In the genomic region with DNA sequence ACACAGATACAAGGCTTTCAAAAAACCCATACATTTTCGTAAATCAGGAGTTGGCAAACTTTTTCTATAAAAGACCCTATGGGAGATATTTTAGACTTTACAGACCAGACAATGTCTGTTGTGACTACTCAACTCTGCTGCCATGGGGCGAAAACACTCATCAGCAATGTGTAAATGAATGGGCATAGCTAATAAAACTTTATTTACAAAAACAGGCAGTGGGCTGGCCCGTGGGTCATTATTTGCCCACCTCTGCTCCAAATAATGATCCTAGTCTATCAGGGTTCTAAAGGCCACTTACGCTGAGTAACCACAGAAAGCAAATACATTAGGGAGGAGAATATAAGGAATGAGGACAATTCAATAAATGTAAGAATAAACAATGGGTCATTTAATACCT, we compare ENCODE assay signal across 27 cellular contexts.
"Had no signal": no experiment of that assay in that cellular context is flagged by ENCODE, and none has a peak within 500 bp of the region (broad histone marks: within the 10 kb centered on the region; RNA-seq: fewer than 3 reads in every experiment).

No MANE protein-coding gene starts in this region.

- H3K4me3 ChIP-seq: colonic mucosa, esophagus squamous epithelium, gastrocnemius medialis, heart right ventricle, left lung, lower lobe of right lung, mucosa of descending colon had no signal

- H3K27me3 Mint-ChIP-seq: dendritic cell treated with granulocyte-macrophage colony-stimulating factor and Interleukin-4, amounts not matched to agents 40 ng/mL and 50 ng/mL, for 4 days; effector memory CD8-positive, alpha-beta T cell; naive B cell had no signal

- H3K27ac ChIP-seq: colonic mucosa, epithelial cell of prostate, esophagus squamous epithelium, gastrocnemius medialis, heart right ventricle, left lung, lower lobe of right lung had no signal

- FAIRE-seq: endometrium, islet of Langerhans, keratinocyte had no signal

- H3K4me3 Mint-ChIP-seq: dendritic cell treated with granulocyte-macrophage colony-stimulating factor and Interleukin-4, amounts not matched to agents 40 ng/mL and 50 ng/mL, for 4 days; effector memory CD8-positive, alpha-beta T cell; endodermal cell; mesothelial cell of epicardium; naive B cell had no signal

- DNase-seq: colonic mucosa; cortex of kidney; effector CD8-positive, alpha-beta T cell; effector memory CD8-positive, alpha-beta T cell; endodermal cell; esophagus squamous epithelium; foreskin fibroblast; foreskin melanocyte; gastrocnemius medialis; glutamatergic neuron; head of caudate nucleus; heart right ventricle; hippocampal formation; left cardiac atrium; left lung; left ventricle myocardium superior; lower lobe of right lung; mesenchymal stem cell; mucosa of descending colon; naive B cell had no signal

- H3K27ac Mint-ChIP-seq: dendritic cell treated with granulocyte-macrophage colony-stimulating factor and Interleukin-4, amounts not matched to agents 40 ng/mL and 50 ng/mL, for 4 days; effector memory CD8-positive, alpha-beta T cell; endodermal cell; mesothelial cell of epicardium; naive B cell had no signal

- H3K9me3 ChIP-seq: colonic mucosa, esophagus squamous epithelium, gastrocnemius medialis, heart right ventricle, left lung, lower lobe of right lung, mucosa of descending colon had no signal

- ATAC-seq: effector memory CD8-positive, alpha-beta T cell; esophagus mucosa; gastrocnemius medialis; heart right ventricle; left cardiac atrium; left lung; left ventricle myocardium superior; mucosa of descending colon had no signal

- H3K36me3 ChIP-seq: colonic mucosa, esophagus squamous epithelium, gastrocnemius medialis, heart right ventricle, left lung, lower lobe of right lung had no signal

- H3K9me3 Mint-ChIP-seq: dendritic cell treated with granulocyte-macrophage colony-stimulating factor and Interleukin-4, amounts not matched to agents 40 ng/mL and 50 ng/mL, for 4 days; effector memory CD8-positive, alpha-beta T cell; endodermal cell; naive B cell had no signal

- H3K4me1 ChIP-seq: colonic mucosa, esophagus squamous epithelium, gastrocnemius medialis, heart right ventricle, left lung, lower lobe of right lung had no signal

- H3K27me3 ChIP-seq: colonic mucosa, esophagus squamous epithelium, gastrocnemius medialis, heart right ventricle, left lung had no signal

- H3K4me1 Mint-ChIP-seq: mesothelial cell of epicardium, naive B cell had no signal

- H3K36me3 Mint-ChIP-seq: mesothelial cell of epicardium, naive B cell had no signal
